In genomic region chr6:52065621-52066020, GRCh38 we compare ENCODE assay signal across 25 cellular contexts. TPM values are rescaled to one million over a fixed set of nuclear protein-coding genes. Genes with fewer than 3 reads are reported as not detected.
DNase-seq lines count a peak whose midpoint lies in the region; ATAC-seq, FAIRE-seq and TF ChIP-seq lines count a peak whose summit lies in the region.
"Had no signal": no experiment of that assay in that cellular context is flagged by ENCODE, and none has a peak within 500 bp of the region (broad histone marks: within the 10 kb centered on the region; RNA-seq: fewer than 3 reads in every experiment).

No MANE protein-coding gene starts in this region.

- CTCF ChIA-PET in H1 (lab: Charles Lee; ENCODE audit: partially characterized antibody) (interaction anchor here (0.8 to 2.6 kb wide), 5 partner anchors 11 to 198 kb away, joined by 3 to 9 read pairs (median 4); no protein-coding TSS in a partner anchor), HepG2 (lab: Yijun Ruan, JAX; ENCODE audit: low intra/inter-chr PET ratio, low total read pairs) (no interaction called here)
- CTCF ChIA-PET in activated CD8-positive, alpha-beta T cell treated with anti-CD3 and anti-CD28 coated beads, Interleukin-2, amount 10 ng/mL, durations not matched to agents 7 days and 5 days (lab: Charles Lee) = no interaction called here
- CTCF ChIA-PET in activated CD4-positive, alpha-beta memory T cell treated with anti-CD3 and anti-CD28 coated beads for 36 hours (lab: Charles Lee) = no interaction called here

- H3K4me1 Mint-ChIP-seq in H9 (peaks cover 16 to 20% of the 10 kb centered on the region in 2 experiments), GM23338 (peaks cover 19% of the 10 kb centered on the region)
- H3K4me1 Mint-ChIP-seq in activated CD8-positive, alpha-beta T cell treated with anti-CD3 and anti-CD28 coated beads, Interleukin-2, amount 10 ng/mL, durations not matched to agents 7 days and 5 days (ENCODE audit: low read depth) = peaks cover 12% of the 10 kb centered on the region
- peaks cover 10% of the 10 kb centered on the region for H3K4me1 Mint-ChIP-seq in activated CD4-positive, alpha-beta memory T cell treated with anti-CD3 and anti-CD28 coated beads for 36 hours (ENCODE audit: low read depth)

- POLR2A ChIA-PET in H1 (lab: Charles Lee; ENCODE audit: partially characterized antibody) = no interaction called here
- POLR2A ChIA-PET in HepG2 (lab: Yijun Ruan, JAX) = no interaction called here
- POLR2A ChIA-PET in activated CD8-positive, alpha-beta T cell treated with anti-CD3 and anti-CD28 coated beads, Interleukin-2, amount 10 ng/mL, durations not matched to agents 7 days and 5 days (lab: Charles Lee) = no interaction called here
- POLR2A ChIA-PET in activated CD4-positive, alpha-beta memory T cell treated with anti-CD3 and anti-CD28 coated beads for 36 hours (lab: Charles Lee) = no interaction called here

- peaks cover 47% of the 10 kb centered on the region for H3K4me1 ChIP-seq in DND-41 (ENCODE audit: insufficient read depth, low read length)
- H3K4me1 ChIP-seq in H1 (replicated peaks in 1 of 4; ENCODE audit: control insufficient read depth in 3 of 4, insufficient read depth in 4 of 4, low read length in 3 of 4) = peaks cover 0 to 16% (median 7%) of the 10 kb centered on the region in 4 experiments; a peak in 5 of 7 replicates
- H3K4me1 ChIP-seq in HepG2 (ENCODE audit: insufficient read depth, low read length) = no peaks in the 10 kb centered on the region
- peaks cover 2% of the 10 kb centered on the region; the same call in 1 of the 2 replicates for H3K4me1 ChIP-seq in H9 (ENCODE audit: insufficient read depth, low read length)
- H3K4me1 ChIP-seq in GM23338 (ENCODE audit: insufficient read depth) = peaks cover 10% of the 10 kb centered on the region

- H3K27ac Mint-ChIP-seq in H9 (no peak overlapping the region), GM23338 (no peak overlapping the region)
- H3K27ac Mint-ChIP-seq in activated CD8-positive, alpha-beta T cell treated with anti-CD3 and anti-CD28 coated beads, Interleukin-2, amount 10 ng/mL, durations not matched to agents 7 days and 5 days = no peak overlapping the region
- no peak overlapping the region for H3K27ac Mint-ChIP-seq in activated CD4-positive, alpha-beta memory T cell treated with anti-CD3 and anti-CD28 coated beads for 36 hours
- H3K27ac Mint-ChIP-seq: activated naive CD8-positive, alpha-beta T cell treated with anti-CD3 and anti-CD28 coated beads, Interleukin-2, amount 10 ng/mL, durations not matched to agents 7 days and 5 days; progenitor cell of endocrine pancreas; stimulated activated naive CD8-positive, alpha-beta T cell treated with anti-CD3 and anti-CD28 coated beads, Interleukin-15, amount 100 ng/mL, for 72 hours; WTC11 had no signal

- H2BK12ac ChIP-seq in H1 (ENCODE audit: low read depth, low read length) (no peak overlapping the region), H9 (ENCODE audit: insufficient read length, low read depth, low read length) (no peak overlapping the region)

- no peak for FAIRE-seq in H1 (lab: Jason Lieb, UNC)
- FAIRE-seq in HepG2 (lab: Jason Lieb, UNC) = no peak
- FAIRE-seq: G401.6, islet of Langerhans had no signal

- no peak overlapping the region for H2BK5ac ChIP-seq in H1 (ENCODE audit: low read depth, low read length)
- H2BK5ac ChIP-seq in H9 (ENCODE audit: insufficient read length, low read length) = no peak overlapping the region

- H3K79me2 ChIP-seq in DND-41 (ENCODE audit: insufficient read depth, low read length) = no peaks in the 10 kb centered on the region
- H3K79me2 ChIP-seq in H1 (ENCODE audit: control insufficient read depth in 1 of 2, insufficient read depth in 2 of 2, low read length in 2 of 2) = no peaks in the 10 kb centered on the region
- no peaks in the 10 kb centered on the region for H3K79me2 ChIP-seq in HepG2 (ENCODE audit: insufficient read depth, low read length)
- no peaks in the 10 kb centered on the region for H3K79me2 ChIP-seq in H9 (ENCODE audit: insufficient read depth, low read length)
- H3K79me2 ChIP-seq in GM23338 (replicated peaks; ENCODE audit: insufficient read depth) = no peaks in the 10 kb centered on the region

- H3K4ac ChIP-seq in H1 (replicated peaks; ENCODE audit: insufficient read length, low read depth, low read length) = no peak overlapping the region
- H3K4ac ChIP-seq in H9 (ENCODE audit: low read depth, low read length) = no peak overlapping the region

- H3K4me2 ChIP-seq in DND-41 (ENCODE audit: insufficient read depth, low read length) = 0 out of 2 replicates have a peak overlapping the region, but pooled peaks have one; percentile 24
- H3K4me2 ChIP-seq in H1 (ENCODE audit: insufficient read depth in 1 of 2, low read depth in 2 of 2, low read length in 2 of 2) = no peak overlapping the region
- no peak overlapping the region for H3K4me2 ChIP-seq in HepG2 (ENCODE audit: low read depth, low read length)
- no peak overlapping the region for H3K4me2 ChIP-seq in H9 (ENCODE audit: insufficient read depth, insufficient read length, low read length)
- H3K4me2 ChIP-seq in GM23338 = no peak overlapping the region

- no peaks in the 10 kb centered on the region for H3K23me2 ChIP-seq in H1 (ENCODE audit: low read depth, low read length)
- no peaks in the 10 kb centered on the region for H3K23me2 ChIP-seq in H9 (ENCODE audit: insufficient read length, low read depth, low read length, poor library complexity, severe bottlenecking)

- TF ChIP-seq POLR2A in H1 (IDR thresholded peaks at IDR 0.05; ENCODE audit: control extremely low read depth in 1 of 2, low read depth in 2 of 2, low read length in 2 of 2) (no peak), HepG2 (IDR thresholded peaks at IDR 0.05; ENCODE audit: insufficient read depth in 1 of 2, low read depth in 2 of 2, low read length in 2 of 2) (no peak)

- no peaks in the 10 kb centered on the region for H3K36me3 ChIP-seq in DND-41 (ENCODE audit: insufficient read depth, low read length)
- H3K36me3 ChIP-seq in H1 (ENCODE audit: control insufficient read depth in 2 of 4, insufficient read depth in 4 of 4, low read length in 3 of 4) = no peaks in the 10 kb centered on the region
- no peaks in the 10 kb centered on the region for H3K36me3 ChIP-seq in HepG2 (replicated peaks in 1 of 2; ENCODE audit: control insufficient read depth in 1 of 2, insufficient read depth in 2 of 2, low read length in 2 of 2)
- H3K36me3 ChIP-seq in GM23338 (ENCODE audit: insufficient read depth) = no peaks in the 10 kb centered on the region
- H3K36me3 ChIP-seq: lower lobe of right lung, thyroid gland had no signal

- no peak overlapping the region for H3T11ph ChIP-seq in H9 (ENCODE audit: low read length)

- H3K23ac ChIP-seq in H1 (ENCODE audit: insufficient read length) (no peak overlapping the region), H9 (ENCODE audit: insufficient read length, low read depth, low read length) (no peak overlapping the region)

- no TSS peak for BruUV-seq in HepG2 (replicated peaks; lab: Mats Ljungman, UMichigan)

- H3K9me3 Mint-ChIP-seq in H9 (no peaks in the 10 kb centered on the region), GM23338 (no peaks in the 10 kb centered on the region)
- no peaks in the 10 kb centered on the region for H3K9me3 Mint-ChIP-seq in activated CD8-positive, alpha-beta T cell treated with anti-CD3 and anti-CD28 coated beads, Interleukin-2, amount 10 ng/mL, durations not matched to agents 7 days and 5 days (ENCODE audit: insufficient read depth)
- no peaks in the 10 kb centered on the region for H3K9me3 Mint-ChIP-seq in activated CD4-positive, alpha-beta memory T cell treated with anti-CD3 and anti-CD28 coated beads for 36 hours
- H3K9me3 Mint-ChIP-seq: activated naive CD8-positive, alpha-beta T cell treated with anti-CD3 and anti-CD28 coated beads, Interleukin-2, amount 10 ng/mL, durations not matched to agents 7 days and 5 days; stimulated activated naive CD8-positive, alpha-beta T cell treated with anti-CD3 and anti-CD28 coated beads, Interleukin-15, amount 100 ng/mL, for 72 hours; WTC11 had no signal

- H3F3A ChIP-seq in GM23338 (replicated peaks; ENCODE audit: low read depth) = 0 out of 2 replicates have a peak, but pooled peaks cover 3% of the 10 kb centered on the region

- H3K18ac ChIP-seq in H1 (ENCODE audit: extremely low read depth, low read length) (no peak overlapping the region), H9 (ENCODE audit: insufficient read length, low read depth, low read length) (no peak overlapping the region)

- H3K9ac ChIP-seq in DND-41 (ENCODE audit: low read depth, low read length) (no peak overlapping the region), H1 (replicated peaks in 1 of 4; ENCODE audit: extremely low read depth in 1 of 4, low read depth in 3 of 4, low read length in 3 of 4) (no peak overlapping the region), HepG2 (ENCODE audit: insufficient read depth, low read depth, low read length) (no peak overlapping the region), H9 (ENCODE audit: extremely low read depth, insufficient read length, low read length) (no peak overlapping the region)

- H4K20me1 ChIP-seq in DND-41 (ENCODE audit: insufficient read depth, low read length) (no peaks in the 10 kb centered on the region), H1 (replicated peaks in 1 of 2; ENCODE audit: control insufficient read depth in 1 of 2, insufficient read depth in 2 of 2, low read length in 2 of 2) (no peaks in the 10 kb centered on the region), HepG2 (ENCODE audit: insufficient read depth, low read length) (no peaks in the 10 kb centered on the region), H9 (ENCODE audit: control insufficient read depth, insufficient read depth, insufficient read length) (no peaks in the 10 kb centered on the region), GM23338 (replicated peaks; ENCODE audit: insufficient read depth) (no peaks in the 10 kb centered on the region)

- H3K4me3 ChIP-seq in DND-41 (ENCODE audit: low read depth in 1 of 2, low read length in 2 of 2) (no peak overlapping the region), H1 (ENCODE audit: extremely low read depth in 1 of 4, insufficient read depth in 2 of 4, low read depth in 3 of 4, low read length in 4 of 4) (no peak overlapping the region), HepG2 (replicated peaks in 1 of 3; ENCODE audit: insufficient read depth in 1 of 3, low read depth in 2 of 3, low read length in 3 of 3) (no peak overlapping the region), GM23338 (no peak overlapping the region)
- H3K4me3 ChIP-seq: lower lobe of right lung, thyroid gland had no signal

- H3K56ac ChIP-seq in H1 (replicated peaks; ENCODE audit: insufficient read length, low read depth, low read length) = no peak overlapping the region
- no peak overlapping the region for H3K56ac ChIP-seq in H9 (ENCODE audit: insufficient read length, low read depth, low read length)

- no peaks in the 10 kb centered on the region; the same call in 1 of the 2 replicates for H3K9me2 ChIP-seq in GM23338 (ENCODE audit: insufficient read depth)

- ATAC-seq in DND-41 (ENCODE audit: insufficient read depth, low read depth) (no peak), HepG2 (no peak), GM23338 (no peak; the same call in 2 of the 3 replicates)
- ATAC-seq in activated CD8-positive, alpha-beta T cell treated with anti-CD3 and anti-CD28 coated beads, Interleukin-2, amount 10 ng/mL, durations not matched to agents 7 days and 5 days = no peak
- ATAC-seq: lower lobe of right lung; stimulated activated naive CD8-positive, alpha-beta T cell treated with anti-CD3 and anti-CD28 coated beads, Interleukin-15, amount 100 ng/mL, for 72 hours; WTC11 had no signal

- no peak overlapping the region for H4K91ac ChIP-seq in H1 (replicated peaks; ENCODE audit: insufficient read length, low read length)
- no peak overlapping the region for H4K91ac ChIP-seq in H9 (ENCODE audit: insufficient read length, low read depth, low read length)

- H3K14ac ChIP-seq in H1 (ENCODE audit: insufficient read length) = no peak overlapping the region
- no peak overlapping the region for H3K14ac ChIP-seq in H9 (ENCODE audit: insufficient read depth, low read length)

- H2AFZ ChIP-seq in DND-41 (ENCODE audit: low read depth, low read length) (peak overlapping the region; percentile 56; the same call in 1 of the 2 replicates), H1 (ENCODE audit: low read length) (peak overlapping the region; percentile 81), HepG2 (ENCODE audit: low read length) (no peak overlapping the region), H9 (ENCODE audit: low read length) (no peak overlapping the region), GM23338 (no peak overlapping the region)

- H3K4me3 Mint-ChIP-seq in H9 (no peak overlapping the region), GM23338 (no peak overlapping the region)
- no peak overlapping the region for H3K4me3 Mint-ChIP-seq in activated CD8-positive, alpha-beta T cell treated with anti-CD3 and anti-CD28 coated beads, Interleukin-2, amount 10 ng/mL, durations not matched to agents 7 days and 5 days
- no peak overlapping the region for H3K4me3 Mint-ChIP-seq in activated CD4-positive, alpha-beta memory T cell treated with anti-CD3 and anti-CD28 coated beads for 36 hours
- H3K4me3 Mint-ChIP-seq: activated naive CD8-positive, alpha-beta T cell treated with anti-CD3 and anti-CD28 coated beads, Interleukin-2, amount 10 ng/mL, durations not matched to agents 7 days and 5 days; stimulated activated naive CD8-positive, alpha-beta T cell treated with anti-CD3 and anti-CD28 coated beads, Interleukin-15, amount 100 ng/mL, for 72 hours; WTC11 had no signal

- H3K27me3 ChIP-seq in DND-41 (ENCODE audit: insufficient read depth, low read length, poor library complexity) = no peaks in the 10 kb centered on the region
- no peaks in the 10 kb centered on the region for H3K27me3 ChIP-seq in H1 (replicated peaks in 1 of 4; ENCODE audit: control insufficient read depth in 3 of 4, extremely low read depth in 1 of 4, insufficient read depth in 3 of 4, low read length in 3 of 4)
- H3K27me3 ChIP-seq in HepG2 (ENCODE audit: control insufficient read depth in 1 of 2, insufficient read depth in 2 of 2, low read length in 2 of 2) = no peaks in the 10 kb centered on the region
- no peaks in the 10 kb centered on the region for H3K27me3 ChIP-seq in H9 (ENCODE audit: insufficient read depth, low read length)
- H3K27me3 ChIP-seq in GM23338 (ENCODE audit: insufficient read depth) = no peaks in the 10 kb centered on the region
- H3K27me3 ChIP-seq: thyroid gland had no signal

- H3K27me3 Mint-ChIP-seq in H9 (ENCODE audit: low read depth) = no peaks in the 10 kb centered on the region
- H3K27me3 Mint-ChIP-seq in activated CD8-positive, alpha-beta T cell treated with anti-CD3 and anti-CD28 coated beads, Interleukin-2, amount 10 ng/mL, durations not matched to agents 7 days and 5 days (ENCODE audit: low read depth) = peaks cover 29% of the 10 kb centered on the region
- peaks cover 2% of the 10 kb centered on the region for H3K27me3 Mint-ChIP-seq in GM23338 (ENCODE audit: insufficient read depth, low read depth, poor library complexity)
- no peaks in the 10 kb centered on the region for H3K27me3 Mint-ChIP-seq in activated CD4-positive, alpha-beta memory T cell treated with anti-CD3 and anti-CD28 coated beads for 36 hours
- H3K27me3 Mint-ChIP-seq: stimulated activated naive CD8-positive, alpha-beta T cell treated with anti-CD3 and anti-CD28 coated beads, Interleukin-15, amount 100 ng/mL, for 72 hours had no signal

- H3K9me3 ChIP-seq in DND-41 (ENCODE audit: insufficient read depth, low read length, severe bottlenecking) (no peaks in the 10 kb centered on the region), H1 (ENCODE audit: insufficient read depth in 2 of 2, low read depth in 1 of 2, low read length in 1 of 2) (no peaks in the 10 kb centered on the region), HepG2 (ENCODE audit: low read length) (0 out of 2 replicates have a peak, but pooled peaks cover 5% of the 10 kb centered on the region), H9 (ENCODE audit: control insufficient read depth, low read depth, low read length) (no peaks in the 10 kb centered on the region)
- H3K9me3 ChIP-seq: lower lobe of right lung, thyroid gland had no signal

- H2BK15ac ChIP-seq in H1 (ENCODE audit: low read length) (no peak overlapping the region), H9 (ENCODE audit: low read depth, low read length) (no peak overlapping the region)

- no peaks in the 10 kb centered on the region for H3K79me1 ChIP-seq in H1 (ENCODE audit: low read depth, low read length)
- no peaks in the 10 kb centered on the region for H3K79me1 ChIP-seq in H9 (ENCODE audit: insufficient read depth, low read depth, low read length, poor library complexity, severe bottlenecking)

- TF ChIP-seq RAD21 in H1 (IDR thresholded peaks at IDR 0.05 in 1 of 2, conservative IDR thresholded peaks at IDR 0.05 in 1 of 2; ENCODE audit: low read depth in 2 of 2, low read length in 2 of 2) = no peak
- no peak for TF ChIP-seq RAD21 in HepG2 (CRISPR knock-in tag; IDR thresholded peaks at IDR 0.05)

- intact Hi-C loops in HepG2 (cut with micrococcal nuclease; ENCODE audit: unreplicated experiment) = no loop called here
- intact Hi-C loops in activated CD4-positive, alpha-beta memory T cell treated with anti-CD3 and anti-CD28 coated beads for 36 hours (cut with micrococcal nuclease) = no loop called here

- TF ChIP-seq CTCF in DND-41 (IDR thresholded peaks at IDR 0.05; ENCODE audit: borderline replicate concordance, extremely low read depth, low read length, poor library complexity, severe bottlenecking) = no peak
- no peak for TF ChIP-seq CTCF in H1 (IDR thresholded peaks at IDR 0.05; ENCODE audit: control extremely low read depth in 1 of 3, insufficient read depth in 1 of 3, low read depth in 1 of 3, low read length in 3 of 3)
- TF ChIP-seq CTCF in HepG2 (CRISPR knock-in tag; IDR thresholded peaks at IDR 0.05) = no peak
- no peak for TF ChIP-seq CTCF in H9 (conservative IDR thresholded peaks at IDR 0.05)
- TF ChIP-seq CTCF in GM23338 (conservative IDR thresholded peaks at IDR 0.05; ENCODE audit: low read depth in 2 of 2) = no peak

- no peak overlapping the region for H2BK20ac ChIP-seq in H1 (ENCODE audit: low read length)
- H2BK20ac ChIP-seq in H9 (ENCODE audit: low read depth, low read length, poor library complexity, severe bottlenecking) = no peak overlapping the region

- no peak overlapping the region for H2BK120ac ChIP-seq in H1 (replicated peaks; ENCODE audit: low read depth, low read length)
- H2BK120ac ChIP-seq in H9 (ENCODE audit: low read depth, low read length, poor library complexity, severe bottlenecking) = no peak overlapping the region

- H2AK5ac ChIP-seq in H1 (ENCODE audit: low read depth, low read length) (no peak overlapping the region; the same call in 1 of the 2 replicates), H9 (ENCODE audit: insufficient read length, low read length) (no peak overlapping the region)

- in situ Hi-C loops in HepG2 (cut with HindIII; ENCODE audit: extremely low pct_ligation_motif_present, low pct_unique_long_range_greater_than_20kb) = no loop called here

- H4K5ac ChIP-seq in H1 (ENCODE audit: insufficient read length, low read depth, low read length) = no peak overlapping the region
- H4K5ac ChIP-seq in H9 (ENCODE audit: insufficient read length, low read depth, low read length) = no peak overlapping the region

- H4K8ac ChIP-seq in H1 (ENCODE audit: extremely low read depth, insufficient read depth, low read length) = no peak overlapping the region
- no peak overlapping the region for H4K8ac ChIP-seq in H9 (replicated peaks; ENCODE audit: insufficient read length, low read depth, low read length)

- DNase-seq in DND-41 = no peak
- peak; percentile 13 for DNase-seq in NCI-H69 (lab: John Stamatoyannopoulos, UW)
- DNase-seq in H1 (ENCODE audit: low read depth in 1 of 2, low spot score in 2 of 2) = no peak
- peak; percentile 12 for DNase-seq in HepG2 (ENCODE audit: low spot score)
- no peak for DNase-seq in H9
- DNase-seq in activated CD8-positive, alpha-beta T cell treated with anti-CD3 and anti-CD28 coated beads, Interleukin-2, amount 10 ng/mL, durations not matched to agents 7 days and 5 days = no peak
- no peak for DNase-seq in GM23338 (ENCODE audit: low spot score)
- no peak for DNase-seq in activated CD4-positive, alpha-beta memory T cell treated with anti-CD3 and anti-CD28 coated beads for 36 hours
- DNase-seq: activated CD4-positive, alpha-beta T cell treated with anti-CD3 and anti-CD28 coated beads, Interleukin-2, amount 50 U/mL, for 4 hours; activated effector memory CD4-positive, alpha-beta T cell treated with anti-CD3 and anti-CD28 coated beads, Interleukin-2, amount 50 U/mL, for 16 hours; activated naive CD8-positive, alpha-beta T cell treated with anti-CD3 and anti-CD28 coated beads, Interleukin-2, amount 10 ng/mL, durations not matched to agents 7 days and 5 days; hippocampal formation; KG1; lower lobe of right lung; NCI-H187; Right ventricle myocardium superior; stimulated activated naive CD8-positive, alpha-beta T cell treated with anti-CD3 and anti-CD28 coated beads, Interleukin-15, amount 100 ng/mL, for 72 hours; T-helper 9 cell; thyroid gland had no signal

- H3K27ac ChIP-seq in DND-41 (ENCODE audit: low read length) (peak overlapping the region; percentile 83), H1 (ENCODE audit: low read depth, low read length) (no peak overlapping the region), HepG2 (ENCODE audit: extremely low read length, insufficient read depth, low read length) (no peak overlapping the region), H9 (ENCODE audit: insufficient read length, low read depth, low read length) (no peak overlapping the region), GM23338 (ENCODE audit: low read depth) (no peak overlapping the region)
- H3K27ac ChIP-seq: lower lobe of right lung, thyroid gland had no signal

- H3K36me3 Mint-ChIP-seq in H9 (ENCODE audit: insufficient read depth in 1 of 3, low read depth in 3 of 3) = no peaks in the 10 kb centered on the region
- no peaks in the 10 kb centered on the region for H3K36me3 Mint-ChIP-seq in activated CD8-positive, alpha-beta T cell treated with anti-CD3 and anti-CD28 coated beads, Interleukin-2, amount 10 ng/mL, durations not matched to agents 7 days and 5 days (ENCODE audit: low read depth)
- no peaks in the 10 kb centered on the region for H3K36me3 Mint-ChIP-seq in GM23338 (ENCODE audit: low read depth)
- no peaks in the 10 kb centered on the region for H3K36me3 Mint-ChIP-seq in activated CD4-positive, alpha-beta memory T cell treated with anti-CD3 and anti-CD28 coated beads for 36 hours
- H3K36me3 Mint-ChIP-seq: WTC11 had no signal

- TF ChIP-seq EP300 in H1 (IDR thresholded peaks at IDR 0.05; ENCODE audit: borderline replicate concordance in 1 of 2, low read depth in 2 of 2, low read length in 2 of 2) (no peak), HepG2 (IDR thresholded peaks at IDR 0.05; ENCODE audit: low read depth in 2 of 2, low read length in 2 of 2) (no peak), HepG2 (CRISPR knock-in tag; IDR thresholded peaks at IDR 0.05; ENCODE audit: borderline replicate concordance) (no peak)

RNA-seq across cellular contexts. Expression of gene PKHD1, which starts 21.8 kb away (rescaled TPM):
- 0.09 and 0.11 TPM in 2 replicates for total RNA-seq in H1 (2021; fragmentation: NEBNext Ultra II Directional; extraction: Animal tissue kit (Norgen Biotek cat#: 25700))
- polyA plus RNA-seq in H1 (2011; rRNA removed) (0.03 and 0.06 TPM in 2 replicates), HepG2 (2011; rRNA removed) (0.01 TPM in 2 replicates), GM23338 (2016; fragmentation: Nextera tagmentation; extraction: Ambion mirVana) (0.02 and 0.03 TPM in 2 replicates)
- polyA plus RNA-seq in H1 (2011; cell fraction: cytosol; rRNA removed) = 0.03 TPM
- polyA plus RNA-seq in H1 (2011; cell fraction: nucleus; rRNA removed) = 0.09 TPM
- polyA plus RNA-seq in H1 (2012, experiment 1 of 2) = 0.03 to 0.05 TPM (median 0.03 TPM) in 4 replicates
- polyA plus RNA-seq in H1 (2012, experiment 2 of 2) = not detected
- polyA plus RNA-seq in H1 (2013, experiment 1 of 2) = 0.02 TPM
- 0.04 TPM for polyA plus RNA-seq in H1 (2013, experiment 2 of 2)
- 0.44 and 0.63 TPM in 2 replicates for polyA minus RNA-seq in H1 (2011; rRNA and poly(A)+ RNA removed)
- 0.07 TPM for polyA minus RNA-seq in H1 (2011; cell fraction: cytosol; rRNA and poly(A)+ RNA removed)
- 0.80 TPM for polyA minus RNA-seq in H1 (2011; cell fraction: nucleus; rRNA and poly(A)+ RNA removed)
- total RNA-seq in HepG2 (2016; rRNA removed; fragmentation: Illumina TruSeq; extraction: Trizol) (0.10 and 0.13 TPM in 2 replicates), H9 (2021) (0.07 and 0.09 TPM in 2 replicates)
- total RNA-seq in HepG2 (2016; cell fraction: cytosol; rRNA removed; fragmentation: Illumina TruSeq; extraction: Trizol; ENCODE audit: low read depth) = under 0.01 and 0.10 TPM in 2 replicates
- 0.03 and 0.15 TPM in 2 replicates for total RNA-seq in HepG2 (2016; cell fraction: insoluble cytoplasmic fraction; rRNA removed; fragmentation: Illumina TruSeq; extraction: Trizol)
- total RNA-seq in HepG2 (2016; cell fraction: membrane; rRNA removed; fragmentation: Illumina TruSeq; extraction: Trizol) = 0.07 and 0.09 TPM in 2 replicates
- 0.31 and 0.43 TPM in 2 replicates for total RNA-seq in HepG2 (2016; cell fraction: nucleus; rRNA removed; fragmentation: Illumina TruSeq; extraction: Trizol)
- under 0.01 and 0.01 TPM in 2 replicates for polyA plus RNA-seq in HepG2 (2011; cell fraction: cytosol; rRNA removed)
- polyA plus RNA-seq in HepG2 (2011; cell fraction: nucleus; rRNA removed) = 0.03 TPM in 2 replicates
- polyA plus RNA-seq in HepG2 (2012) = 0.01 and 0.04 TPM in 2 replicates
- polyA plus RNA-seq in HepG2 (2016; cell fraction: cytosol; fragmentation: Illumina TruSeq; extraction: Trizol; ENCODE audit: low read depth) = not detected in 2 replicates
- polyA plus RNA-seq in HepG2 (2016; cell fraction: insoluble cytoplasmic fraction; fragmentation: Illumina TruSeq; extraction: Trizol; ENCODE audit: low read depth) = 0.03 TPM in 1 of 2 replicates, not detected in the other
- not detected in 2 replicates for polyA plus RNA-seq in HepG2 (2016; cell fraction: membrane; fragmentation: Illumina TruSeq; extraction: Trizol; ENCODE audit: low read depth)
- polyA plus RNA-seq in HepG2 (2016; cell fraction: nucleus; fragmentation: Illumina TruSeq; extraction: Trizol; ENCODE audit: insufficient read depth, low read depth) = 0.07 and 0.16 TPM in 2 replicates
- polyA minus RNA-seq in HepG2 (2011; rRNA and poly(A)+ RNA removed; ENCODE audit: low replicate concordance) = 0.02 TPM in 1 of 2 replicates, not detected in the other
- polyA minus RNA-seq in HepG2 (2011; cell fraction: cytosol; rRNA and poly(A)+ RNA removed) = not detected in 2 replicates
- 0.12 and 0.13 TPM in 2 replicates for polyA minus RNA-seq in HepG2 (2011; cell fraction: nucleus; rRNA and poly(A)+ RNA removed)
- not detected for total RNA-seq in activated CD8-positive, alpha-beta T cell treated with anti-CD3 and anti-CD28 coated beads, Interleukin-2, amount 10 ng/mL, durations not matched to agents 7 days and 5 days
- total RNA-seq in GM23338 (2014; rRNA removed; shearing (Covaris generic)) = 0.04 and 0.07 TPM in 2 replicates
- total RNA-seq in activated CD4-positive, alpha-beta memory T cell treated with anti-CD3 and anti-CD28 coated beads for 36 hours = under 1 TPM in 1 of 2 experiments, not detected in 1; 0.02 TPM
- total RNA-seq: activated naive CD8-positive, alpha-beta T cell treated with anti-CD3 and anti-CD28 coated beads, Interleukin-2, amount 10 ng/mL, durations not matched to agents 7 days and 5 days; chondrocyte; fibroblast of villous mesenchyme; Right ventricle myocardium superior had no signal

Comparison
In these comparisons a context has a peak if more than half of its experiments do, and no peak if none do; other contexts are left out.
1. DNase-seq: peak in NCI-H69 (single experiment) and HepG2 (single experiment); none in DND-41 (single experiment), H1 (0 of 2), H9 (single experiment), activated CD8-positive, alpha-beta T cell treated with anti-CD3 and anti-CD28 coated beads, Interleukin-2, amount 10 ng/mL, durations not matched to agents 7 days and 5 days (single experiment), GM23338 (single experiment) and activated CD4-positive, alpha-beta memory T cell treated with anti-CD3 and anti-CD28 coated beads for 36 hours (single experiment).
2. H2AFZ ChIP-seq: peak in DND-41 (single experiment) and H1 (single experiment); none in HepG2 (single experiment), H9 (single experiment) and GM23338 (single experiment).